Comparison of ENCODE assay signal across 11 cellular contexts in genomic region chr12:27246774-27247173, GRCh38. TPM values are rescaled to one million over a fixed set of nuclear protein-coding genes. Genes with fewer than 3 reads are reported as not detected.
DNase-seq lines count a peak whose midpoint lies in the region; ATAC-seq and TF ChIP-seq lines count a peak whose summit lies in the region.
"Had no signal": no experiment of that assay in that cellular context is flagged by ENCODE, and none has a peak within 500 bp of the region (broad histone marks: within the 10 kb centered on the region; RNA-seq: fewer than 3 reads in every experiment).

No MANE protein-coding gene starts in this region.

- H3K27ac ChIP-seq in CD4-positive, CD25-positive, alpha-beta regulatory T cell (ENCODE audit: insufficient read depth, low read length, poor library complexity, severe bottlenecking) = no peak overlapping the region
- H3K27ac ChIP-seq in mammary epithelial cell (ENCODE audit: insufficient read depth, low read depth, low read length) = peak overlapping the region; percentile 90

- in situ Hi-C loops in HAP-1 (cut with MboI; ENCODE audit: low sequenced_read_pairs) = loop anchor here (10.0 kb wide), 1 partner anchor 48 kb away; no protein-coding TSS in a partner anchor
- in situ Hi-C loops in mammary epithelial cell (cut with MboI; ENCODE audit: low sequenced_read_pairs in 2 of 2) = no loop called here

- peak overlapping the region in 3 of 4 donors; percentile 25 to 83 (median 28) for H3K4me3 Mint-ChIP-seq in CD4-positive, CD25-positive, alpha-beta regulatory T cell
- peak overlapping the region in 7 of 10 donors; percentile 4 to 42 (median 16) for H3K4me3 Mint-ChIP-seq in naive thymus-derived CD8-positive, alpha-beta T cell

- no peaks in the 10 kb centered on the region for H3K36me3 ChIP-seq in CD4-positive, CD25-positive, alpha-beta regulatory T cell (ENCODE audit: control insufficient read depth, insufficient read depth, low read length)
- no peaks in the 10 kb centered on the region for H3K36me3 ChIP-seq in HAP-1 (replicated peaks)
- no peaks in the 10 kb centered on the region for H3K36me3 ChIP-seq in mammary epithelial cell (ENCODE audit: insufficient read depth, low read length)

- peaks cover 66% of the 10 kb centered on the region for H3K79me2 ChIP-seq in mammary epithelial cell (ENCODE audit: insufficient read depth, low read length)

- H3K9me3 Mint-ChIP-seq in CD4-positive, CD25-positive, alpha-beta regulatory T cell = peaks cover 0 to 4% (median 0%) of the 10 kb centered on the region in 7 donors
- no peaks in the 10 kb centered on the region for H3K9me3 Mint-ChIP-seq in naive thymus-derived CD8-positive, alpha-beta T cell

- peaks cover 4% of the 10 kb centered on the region for H3K27me3 Mint-ChIP-seq in CD4-positive, CD25-positive, alpha-beta regulatory T cell
- H3K27me3 Mint-ChIP-seq in naive thymus-derived CD8-positive, alpha-beta T cell = no peaks in the 10 kb centered on the region

- peaks cover 17% of the 10 kb centered on the region for H3K4me1 ChIP-seq in CD4-positive, CD25-positive, alpha-beta regulatory T cell (ENCODE audit: control insufficient read depth, insufficient read depth, low read length, poor library complexity, severe bottlenecking)
- peaks cover 25% of the 10 kb centered on the region for H3K4me1 ChIP-seq in HAP-1
- peaks cover 20% of the 10 kb centered on the region for H3K4me1 ChIP-seq in mammary epithelial cell (ENCODE audit: insufficient read depth, low read length)

- DNase-seq in CD4-positive, CD25-positive, alpha-beta regulatory T cell = no peak
- DNase-seq in HAP-1 (ENCODE audit: low spot score in 2 of 2) (peak; percentile 16 to 49), mammary epithelial cell (peak; percentile 48), NCI-H146 treated with DMSO at 0.1 percent for 48 hours (lab: John Stamatoyannopoulos, UW; ENCODE audit: unreplicated experiment) (no peak), NCI-H2196 (lab: John Stamatoyannopoulos, UW; ENCODE audit: unreplicated experiment) (no peak)
- no peak for DNase-seq in naive thymus-derived CD8-positive, alpha-beta T cell
- DNase-seq: activated naive CD4-positive, alpha-beta T cell treated with anti-CD3 and anti-CD28 coated beads, Interleukin-2, amount 50 U/mL, for 16 hours; NCI-H1417 had no signal

- H3K36me3 Mint-ChIP-seq in CD4-positive, CD25-positive, alpha-beta regulatory T cell = peaks cover 10% of the 10 kb centered on the region
- H3K36me3 Mint-ChIP-seq in naive thymus-derived CD8-positive, alpha-beta T cell = peaks cover 0 to 3% (median 2%) of the 10 kb centered on the region in 3 donors

- no peak for TF ChIP-seq POLR2A in GM18505 (IDR thresholded peaks at IDR 0.05; ENCODE audit: borderline replicate concordance, extremely low read depth, insufficient read depth, insufficient read length)

- TF ChIP-seq CTCF in mammary epithelial cell (conservative IDR thresholded peaks at IDR 0.05 in 1 of 2, IDR thresholded peaks at IDR 0.05 in 1 of 2; ENCODE audit: extremely low read depth in 1 of 2, insufficient read depth in 1 of 2, low read depth in 1 of 2, low read length in 2 of 2) = no peak

- POLR2A ChIA-PET in naive thymus-derived CD8-positive, alpha-beta T cell (lab: Charles Lee) = no interaction called here

- no TSS peak for BruUV-seq in mammary epithelial cell (replicated peaks; lab: Mats Ljungman, UMichigan)

- H3K9ac ChIP-seq in mammary epithelial cell (ENCODE audit: insufficient read depth, low read length) = peak overlapping the region; percentile 14

- peak overlapping the region; percentile 94 for H3K4me2 ChIP-seq in mammary epithelial cell (ENCODE audit: insufficient read depth, low read depth, low read length)

- H4K20me1 ChIP-seq in mammary epithelial cell (ENCODE audit: insufficient read depth, low read length) = no peaks in the 10 kb centered on the region

- dilution Hi-C loops in mammary epithelial cell (cut with HindIII; ENCODE audit: low sequenced_read_pairs) = no loop called here

- H3K27me3 ChIP-seq in CD4-positive, CD25-positive, alpha-beta regulatory T cell (ENCODE audit: control insufficient read depth, insufficient read depth, low read length) = no peaks in the 10 kb centered on the region
- no peaks in the 10 kb centered on the region for H3K27me3 ChIP-seq in HAP-1 (ENCODE audit: low read depth)
- no peaks in the 10 kb centered on the region for H3K27me3 ChIP-seq in mammary epithelial cell (ENCODE audit: insufficient read depth, low read length)

- WGBS in mammary epithelial cell (ENCODE audit: low coverage, missing lambda C conversion rate) = 7% methylated on average over 5 of the region's 5 CpGs

- intact Hi-C loops in mammary epithelial cell (cut with micrococcal nuclease) = loop anchor here (5.0 kb wide), 1 partner anchor 56 kb away; no protein-coding TSS in a partner anchor

- ATAC-seq in CD4-positive, CD25-positive, alpha-beta regulatory T cell (ENCODE audit: low read depth in 2 of 2) = no peak
- no peak for ATAC-seq in naive thymus-derived CD8-positive, alpha-beta T cell
- ATAC-seq in GM18505 (IDR thresholded peaks at IDR 0.05; ENCODE audit: unreplicated experiment) = no peak
- ATAC-seq in GM21529 (IDR thresholded peaks at IDR 0.05; ENCODE audit: unreplicated experiment) = no peak
- ATAC-seq: activated CD4-positive, CD25-positive, alpha-beta regulatory T cell treated with anti-CD3 and anti-CD28 coated beads, Interleukin-2, amount 50 U/mL, for 24 hours had no signal

- peak overlapping the region; percentile 5 for H3K4me3 ChIP-seq in CD4-positive, CD25-positive, alpha-beta regulatory T cell (ENCODE audit: low read depth, low read length)
- no peak overlapping the region for H3K4me3 ChIP-seq in HAP-1
- peak overlapping the region; percentile 27 to 99 (median 27) for H3K4me3 ChIP-seq in mammary epithelial cell (replicated peaks in 1 of 3; ENCODE audit: insufficient read depth in 1 of 3, low read depth in 2 of 3, low read length in 3 of 3)

- H3K4me1 Mint-ChIP-seq in CD4-positive, CD25-positive, alpha-beta regulatory T cell = peaks cover 34 to 60% (median 47%) of the 10 kb centered on the region in 4 donors
- peaks cover 26 to 49% (median 44%) of the 10 kb centered on the region in 4 donors for H3K4me1 Mint-ChIP-seq in naive thymus-derived CD8-positive, alpha-beta T cell

- peak overlapping the region in 1 of 3 donors; percentile 13 for H3K27ac Mint-ChIP-seq in CD4-positive, CD25-positive, alpha-beta regulatory T cell
- H3K27ac Mint-ChIP-seq in naive thymus-derived CD8-positive, alpha-beta T cell = peak overlapping the region in 3 of 10 donors; percentile 26 to 77 (median 38)

- H3K9me3 ChIP-seq in CD4-positive, CD25-positive, alpha-beta regulatory T cell (ENCODE audit: control insufficient read depth in 2 of 2, low read length in 2 of 2) = no peaks in the 10 kb centered on the region
- H3K9me3 ChIP-seq in HAP-1 (no peaks in the 10 kb centered on the region), mammary epithelial cell (replicated peaks; ENCODE audit: insufficient read depth, low read length) (no peaks in the 10 kb centered on the region)

- peak overlapping the region; percentile 57 for H2AFZ ChIP-seq in mammary epithelial cell (ENCODE audit: low read depth, low read length)

- CTCF ChIA-PET in mammary epithelial cell (lab: Charles Lee; ENCODE audit: low non-redundant PET) = no interaction called here

RNA-seq across cellular contexts. Expression of gene STK38L, which starts 2.7 kb away (rescaled TPM):
- total RNA-seq in CD4-positive, CD25-positive, alpha-beta regulatory T cell = 21.7 TPM
- polyA plus RNA-seq in CD4-positive, CD25-positive, alpha-beta regulatory T cell = 10 to 100 TPM; 10.6 to 15.2 (median 14.0) TPM
- total RNA-seq in mammary epithelial cell = 10 to 100 TPM; 30.9 to 33.2 TPM
- polyA plus RNA-seq in mammary epithelial cell = 5.3 TPM
- polyA minus RNA-seq in mammary epithelial cell = 9.0 TPM
- 10 to 100 TPM; 19.8 to 23.6 TPM for total RNA-seq in naive thymus-derived CD8-positive, alpha-beta T cell
- polyA plus RNA-seq in naive thymus-derived CD8-positive, alpha-beta T cell = 10 to 100 TPM in 1 of 3 donors, 1 to 10 TPM in 2; 6.8 to 11.6 (median 7.2) TPM

Comparison
In these comparisons a context has a peak if more than half of its experiments do, and no peak if none do; other contexts are left out.
1. DNase-seq: peak in HAP-1 (2 of 2) and mammary epithelial cell (single experiment); none in CD4-positive, CD25-positive, alpha-beta regulatory T cell (0 of 3), naive thymus-derived CD8-positive, alpha-beta T cell (0 of 10), NCI-H146 treated with DMSO at 0.1 percent for 48 hours (single experiment) and NCI-H2196 (single experiment).